8 cellular contexts compared by ENCODE assay signal in genomic region chr3:143001034-143001368, GRCh38. TPM values are rescaled to one million over a fixed set of nuclear protein-coding genes. Genes with fewer than 3 reads are reported as not detected.
DNase-seq lines count a peak whose midpoint lies in the region; ATAC-seq and TF ChIP-seq lines count a peak whose summit lies in the region.

No MANE protein-coding gene starts in this region.

- H2AFZ ChIP-seq in neuronal stem cell (ENCODE audit: low read length), result peak overlapping the region; percentile 90

- no peak overlapping the region for H3K14ac ChIP-seq in neuronal stem cell (ENCODE audit: low read length)

- H3K9me3 ChIP-seq in T-helper 17 cell (ENCODE audit: control insufficient read depth, low read length, poor library complexity, severe bottlenecking) (no peaks in the 10 kb centered on the region), esophagus (ENCODE audit: control insufficient read depth in 2 of 2, insufficient read depth in 1 of 2, low read depth in 1 of 2, low read length in 1 of 2) (no peaks in the 10 kb centered on the region), neuronal stem cell (replicated peaks in 1 of 2; ENCODE audit: control insufficient read depth in 2 of 2, insufficient read depth in 1 of 2, low read depth in 1 of 2, low read length in 2 of 2) (no peaks in the 10 kb centered on the region)

- peak overlapping the region; percentile 98 for H3K27ac Mint-ChIP-seq in T-helper 17 cell

- WGBS in esophagus, 2 donors, result 0% methylated on average over 15 of the region's 15 CpGs
- no CpG with 5 or more reads among the region's 15 CpGs for WGBS in neuronal stem cell (ENCODE audit: extremely low coverage in 2 of 2, insufficient read length in 2 of 2, insufficient replicate concordance in 1 of 2), 2 donors

- no peaks in the 10 kb centered on the region for H3K36me3 ChIP-seq in esophagus (ENCODE audit: control insufficient read depth in 2 of 2, insufficient read depth in 2 of 2, low read length in 1 of 2)
- no peaks in the 10 kb centered on the region for H3K36me3 ChIP-seq in neuronal stem cell (replicated peaks in 1 of 2; ENCODE audit: control insufficient read depth in 2 of 2, insufficient read depth in 2 of 2, low read length in 2 of 2)

- H3K27me3 ChIP-seq in esophagus (ENCODE audit: control insufficient read depth in 1 of 2, insufficient read depth in 2 of 2, low read length in 2 of 2), result no peaks in the 10 kb centered on the region
- H3K27me3 ChIP-seq in neuronal stem cell (ENCODE audit: control insufficient read depth in 3 of 3, insufficient read depth in 3 of 3, low read depth in 1 of 3, low read length in 3 of 3), result no peaks in the 10 kb centered on the region

- H4K8ac ChIP-seq in neuronal stem cell (ENCODE audit: low read depth, low read length), result no peak overlapping the region

- DNase-seq in T-helper 17 cell (peak in 1 of 3 donors; percentile 31), neuronal stem cell (ENCODE audit: low spot score) (no peak), hepatic stellate cell (ENCODE audit: low spot score) (no peak), iPS-NIHi7 (ENCODE audit: extremely low spot score) (no peak)

- no peak overlapping the region for H3K4ac ChIP-seq in neuronal stem cell (ENCODE audit: low read length)

- H3K79me1 ChIP-seq in neuronal stem cell (ENCODE audit: low read depth, low read length), result no peaks in the 10 kb centered on the region

- peaks cover 0 to 3% of the 10 kb centered on the region in 2 donors for H3K4me1 ChIP-seq in esophagus (ENCODE audit: control insufficient read depth in 2 of 2, insufficient read depth in 2 of 2, low read length in 1 of 2)
- H3K4me1 ChIP-seq in neuronal stem cell (ENCODE audit: control insufficient read depth in 2 of 2, insufficient read depth in 1 of 2, low read depth in 1 of 2, low read length in 2 of 2), result peaks cover 0 to 4% of the 10 kb centered on the region in 2 donors

- H3K36me3 Mint-ChIP-seq in T-helper 17 cell (ENCODE audit: low read depth), result peaks cover 3% of the 10 kb centered on the region

- peak overlapping the region; percentile 94 to 98 for H3K4me3 ChIP-seq in esophagus (ENCODE audit: low read depth in 1 of 2, low read length in 2 of 2)
- H3K4me3 ChIP-seq in neuronal stem cell (ENCODE audit: low read length in 2 of 2), result peak overlapping the region; percentile 87 to 92

- H2BK120ac ChIP-seq in neuronal stem cell (ENCODE audit: low read depth, low read length), result no peak overlapping the region

- H2AK5ac ChIP-seq in neuronal stem cell (ENCODE audit: low read depth, low read length), result no peak overlapping the region

- H4K91ac ChIP-seq in neuronal stem cell (ENCODE audit: low read depth, low read length, poor library complexity), result no peak overlapping the region

- H3K4me2 ChIP-seq in neuronal stem cell (ENCODE audit: insufficient read depth, low read length, poor library complexity, severe bottlenecking), result peak overlapping the region; percentile 60

- no peak overlapping the region for H3K18ac ChIP-seq in neuronal stem cell (ENCODE audit: low read length)

- ATAC-seq in GM19043 (IDR thresholded peaks at IDR 0.05; ENCODE audit: low read depth, unreplicated experiment), result peak; percentile 77
- peak; percentile 61 for ATAC-seq in HG03135 (IDR thresholded peaks at IDR 0.05; ENCODE audit: unreplicated experiment)
- ATAC-seq in T-helper 17 cell, result peak; percentile 68

- peaks cover 24% of the 10 kb centered on the region for H3K4me1 Mint-ChIP-seq in T-helper 17 cell

- no peak overlapping the region for H3K23ac ChIP-seq in neuronal stem cell (ENCODE audit: low read depth, low read length, poor library complexity)

- peaks cover 15% of the 10 kb centered on the region for H3K27me3 Mint-ChIP-seq in T-helper 17 cell

- no peak overlapping the region for H2BK5ac ChIP-seq in neuronal stem cell (ENCODE audit: low read length)

- peak overlapping the region; percentile 97 for H3K4me3 Mint-ChIP-seq in T-helper 17 cell

- no peak overlapping the region for H2BK15ac ChIP-seq in neuronal stem cell (ENCODE audit: low read length)

- H3K9ac ChIP-seq in neuronal stem cell (ENCODE audit: low read depth, low read length, poor library complexity), result peak overlapping the region; percentile 26

- H2BK12ac ChIP-seq in neuronal stem cell (ENCODE audit: low read length), result no peak overlapping the region

- H3K27ac ChIP-seq in C4-2B (peak overlapping the region; percentile 83), esophagus (ENCODE audit: low read depth in 2 of 2, low read length in 1 of 2) (peak overlapping the region; percentile 92 to 95), neuronal stem cell (replicated peaks; ENCODE audit: low read length) (peak overlapping the region; percentile 82)

- no peak for TF ChIP-seq CTCF in C4-2B (conservative IDR thresholded peaks at IDR 0.05)

RNA-seq across cellular contexts. Expression of gene U2SURP, which starts 0.4 kb away (rescaled TPM):
- 100 to 1,000 TPM; 145 to 171 TPM for total RNA-seq in T-helper 17 cell
- polyA plus RNA-seq in esophagus, result 10 to 100 TPM; 22.5 to 24.3 TPM
- 89.9 TPM for polyA plus RNA-seq in neuronal stem cell (2013, experiment 1 of 2)
- 98.6 TPM for polyA plus RNA-seq in neuronal stem cell (2013, experiment 2 of 2)

RNA-seq across cellular contexts. Expression of gene PAQR9, which starts 37.5 kb away (rescaled TPM):
- not detected for total RNA-seq in T-helper 17 cell
- not detected for polyA plus RNA-seq in esophagus
- polyA plus RNA-seq in neuronal stem cell (2013, experiment 1 of 2), result 3.6 TPM
- 3.6 TPM for polyA plus RNA-seq in neuronal stem cell (2013, experiment 2 of 2)
